26 cellular contexts compared by ENCODE assay signal in genomic region chr4:108931926-108932325, GRCh38.
"Had no signal": no experiment of that assay in that cellular context is flagged by ENCODE, and none has a peak within 500 bp of the region (broad histone marks: within the 10 kb centered on the region; RNA-seq: fewer than 3 reads in every experiment).

No MANE protein-coding gene starts in this region.

- DNase-seq: naive thymus-derived CD4-positive, alpha-beta T cell; natural killer cell; occipital lobe; ovary; psoas muscle; right cardiac atrium; right lobe of liver; sigmoid colon; small intestine; stimulated activated CD4-positive, alpha-beta T cell treated with anti-CD3 and anti-CD28 coated beads, Interleukin-15, amount 100 ng/mL, for 24 hours; stimulated activated CD4-positive, alpha-beta T cell treated with anti-CD3 and anti-CD28 coated beads, Interleukin-2, amount 100 ng/mL, for 24 hours; stimulated activated CD4-positive, alpha-beta T cell treated with anti-CD3 and anti-CD28 coated beads, Interleukin-4, amount 100 ng/mL, for 1 hour; stimulated activated CD4-positive, alpha-beta T cell treated with anti-CD3 and anti-CD28 coated beads, Interleukin-4, amount 100 ng/mL, for 4 hours; stimulated activated CD8-positive, alpha-beta memory T cell treated with anti-CD3 and anti-CD28 coated beads, Interleukin-4, amount 100 ng/mL, for 48 hours; stimulated activated naive CD4-positive, alpha-beta T cell; stimulated activated naive CD8-positive, alpha-beta T cell treated with anti-CD3 and anti-CD28 coated beads, Interleukin-15, amount 100 ng/mL, for 72 hours; stimulated activated naive CD8-positive, alpha-beta T cell treated with anti-CD3 and anti-CD28 coated beads, Interleukin-15, Interleukin-2, amounts not matched to agents 100 U/mL and 50 U/mL, for 24 hours; substantia nigra; testis; tibial artery; transverse colon; upper lobe of right lung; uterus had no signal

- ATAC-seq: naive thymus-derived CD4-positive, alpha-beta T cell; natural killer cell; psoas muscle; right cardiac atrium; right lobe of liver; stimulated activated naive CD8-positive, alpha-beta T cell treated with anti-CD3 and anti-CD28 coated beads, Interleukin-15, amount 100 ng/mL, for 72 hours; stimulated activated naive CD8-positive, alpha-beta T cell treated with anti-CD3 and anti-CD28 coated beads, Interleukin-15, Interleukin-2, amounts not matched to agents 100 U/mL and 50 U/mL, for 24 hours; upper lobe of right lung had no signal

- H3K4me3 ChIP-seq: neural progenitor cell, ovary, psoas muscle, right lobe of liver, sigmoid colon, suprapubic skin, testis, tibial artery, transverse colon, upper lobe of right lung, uterus had no signal

- H3K36me3 ChIP-seq: neural progenitor cell, ovary, right lobe of liver, sigmoid colon, suprapubic skin, tibial artery, transverse colon, upper lobe of right lung, uterus had no signal

- H3K9me3 ChIP-seq: ovary, psoas muscle, right lobe of liver, sigmoid colon, suprapubic skin, testis, tibial artery, transverse colon, upper lobe of right lung, uterus had no signal

- H3K27me3 ChIP-seq: neural progenitor cell, ovary, right lobe of liver, sigmoid colon, suprapubic skin, testis, tibial artery, transverse colon, upper lobe of right lung, uterus had no signal

- H3K4me1 ChIP-seq: parathyroid adenoma, right lobe of liver, sigmoid colon, suprapubic skin, testis, tibial artery, transverse colon, upper lobe of right lung, uterus had no signal

- FAIRE-seq: small intestine had no signal

- H2AFZ ChIP-seq: neural progenitor cell, parathyroid adenoma had no signal

- H3K27ac ChIP-seq: neural progenitor cell, ovary, parathyroid adenoma, psoas muscle, right lobe of liver, sigmoid colon, suprapubic skin, testis, tibial artery, transverse colon, upper lobe of right lung, uterus had no signal

- H3K9ac ChIP-seq: neural progenitor cell, parathyroid adenoma had no signal

- H3K79me2 ChIP-seq: parathyroid adenoma had no signal

- H3K4me2 ChIP-seq: neural progenitor cell had no signal
